In the genomic region with DNA sequence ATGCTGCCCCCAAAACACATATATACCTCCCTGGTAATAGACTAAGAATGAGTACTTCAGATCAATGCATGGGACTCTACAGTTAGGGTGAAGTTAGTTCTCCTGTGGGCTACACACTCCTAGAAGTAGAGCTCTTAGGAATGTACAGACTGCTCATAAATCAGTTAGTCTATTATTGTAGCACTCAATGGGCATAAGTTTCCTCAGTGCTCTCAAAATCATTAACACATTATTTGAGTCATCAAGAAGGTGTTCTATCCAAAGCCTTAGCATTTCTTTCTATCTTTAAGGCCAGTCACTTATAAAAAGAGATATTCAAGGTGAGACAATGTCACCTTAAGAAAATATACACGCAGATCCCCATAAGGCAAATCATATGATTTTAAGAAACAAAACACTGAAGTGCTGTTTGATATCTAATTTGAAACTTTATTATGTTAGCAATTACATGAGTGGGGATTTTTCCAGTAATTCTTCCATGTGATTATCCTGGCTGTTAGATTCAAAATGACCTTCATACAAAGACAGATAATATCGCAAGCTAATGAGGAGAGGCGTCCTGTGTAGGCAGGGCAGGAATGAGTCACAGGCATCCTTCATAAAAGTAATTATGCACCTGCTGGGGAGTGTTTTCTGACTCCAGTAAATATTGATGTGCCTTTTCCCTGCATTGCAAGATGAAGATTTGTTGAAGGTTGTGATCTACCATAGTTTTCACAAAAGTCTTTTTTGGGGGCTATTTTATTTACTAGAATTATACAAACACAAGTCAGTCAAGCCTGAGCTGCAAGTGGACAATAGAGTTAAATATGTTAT, we compare ENCODE assay signal across 16 cellular contexts.
DNase-seq lines count a peak whose midpoint lies in the region; ATAC-seq and TF ChIP-seq lines count a peak whose summit lies in the region.
"Had no signal": no experiment of that assay in that cellular context is flagged by ENCODE, and none has a peak within 500 bp of the region (broad histone marks: within the 10 kb centered on the region; RNA-seq: fewer than 3 reads in every experiment).

No MANE protein-coding gene starts in this region.

- peaks cover 12% of the 10 kb centered on the region for H3K4me1 ChIP-seq in PC-9 (replicated peaks; ENCODE audit: insufficient read depth)

- H3K36me3 ChIP-seq in PC-9 (ENCODE audit: low read depth) = no peaks in the 10 kb centered on the region
- no peaks in the 10 kb centered on the region for H3K36me3 ChIP-seq in kidney epithelial cell (ENCODE audit: control insufficient read depth, insufficient read depth, low read length)
- H3K36me3 ChIP-seq: thoracic aorta had no signal

- intact Hi-C loops in PC-9 (cut with micrococcal nuclease; ENCODE audit: unreplicated experiment) = no loop called here

- H3K4me2 ChIP-seq in PC-9 = peak overlapping the region; percentile 38

- H3F3A ChIP-seq in PC-9 (ENCODE audit: insufficient read depth, low read depth) = no peaks in the 10 kb centered on the region

- H3K4me3 ChIP-seq in PC-9 = no peak overlapping the region
- H3K4me3 ChIP-seq in kidney epithelial cell (ENCODE audit: low read depth, low read length) = no peak overlapping the region
- H3K4me3 ChIP-seq: thoracic aorta had no signal

- no peaks in the 10 kb centered on the region for H4K20me1 ChIP-seq in PC-9 (ENCODE audit: insufficient read depth)

- 0 out of 2 replicates have a peak, but pooled peaks cover 5% of the 10 kb centered on the region for H3K9me2 ChIP-seq in PC-9 (ENCODE audit: insufficient read depth)

- no peak for TF ChIP-seq CTCF in PC-9 (conservative IDR thresholded peaks at IDR 0.05)
- no peak for TF ChIP-seq CTCF in kidney epithelial cell (IDR thresholded peaks at IDR 0.05; ENCODE audit: insufficient read depth, low read length, poor library complexity, severe bottlenecking)

- no peaks in the 10 kb centered on the region for H3K9me3 ChIP-seq in PC-9 (ENCODE audit: insufficient read depth, low read depth)
- H3K9me3 ChIP-seq: thoracic aorta had no signal

- peaks cover 6% of the 10 kb centered on the region in 2 donors for H3K9me3 Mint-ChIP-seq in stimulated activated naive B cell treated with anti-CD40 and anti-IgM and Interleukin-4, amounts not matched to agents 10 μg/mL and 1 μg/mL and 100 μg/mL, for 72 hours
- no peaks in the 10 kb centered on the region for H3K9me3 Mint-ChIP-seq in activated CD8-positive, alpha-beta T cell treated with anti-CD3 and anti-CD28 coated beads, Interleukin-2, amount 10 ng/mL, durations not matched to agents 7 days and 5 days (ENCODE audit: insufficient read depth)

- H3K4me1 Mint-ChIP-seq in stimulated activated naive B cell treated with anti-CD40 and anti-IgM and Interleukin-4, amounts not matched to agents 10 μg/mL and 1 μg/mL and 100 μg/mL, for 72 hours = no peaks in the 10 kb centered on the region
- no peaks in the 10 kb centered on the region for H3K4me1 Mint-ChIP-seq in activated CD8-positive, alpha-beta T cell treated with anti-CD3 and anti-CD28 coated beads, Interleukin-2, amount 10 ng/mL, durations not matched to agents 7 days and 5 days (ENCODE audit: low read depth)
- H3K4me1 Mint-ChIP-seq: naive thymus-derived CD4-positive, alpha-beta T cell had no signal

- H3K27me3 Mint-ChIP-seq in stimulated activated naive B cell treated with anti-CD40 and anti-IgM and Interleukin-4, amounts not matched to agents 10 μg/mL and 1 μg/mL and 100 μg/mL, for 72 hours = peaks cover 24 to 28% of the 10 kb centered on the region in 2 donors
- peaks cover 30% of the 10 kb centered on the region for H3K27me3 Mint-ChIP-seq in activated CD8-positive, alpha-beta T cell treated with anti-CD3 and anti-CD28 coated beads, Interleukin-2, amount 10 ng/mL, durations not matched to agents 7 days and 5 days (ENCODE audit: low read depth)

- in situ Hi-C loops in Caki2 (cut with HindIII; ENCODE audit: low pct_unique_long_range_greater_than_20kb, low sequenced_read_pairs) = no loop called here

- no peak overlapping the region for H2AFZ ChIP-seq in PC-9

- POLR2A ChIA-PET in PC-9 (lab: Charles Lee; ENCODE audit: unreplicated experiment) = interaction anchor here (0.7 kb wide), 1 partner anchor 742 kb away, joined by 3 read pairs; no protein-coding TSS in a partner anchor
- POLR2A ChIA-PET in activated CD8-positive, alpha-beta T cell treated with anti-CD3 and anti-CD28 coated beads, Interleukin-2, amount 10 ng/mL, durations not matched to agents 7 days and 5 days (lab: Charles Lee) = no interaction called here

- no peak overlapping the region for H3K4me3 Mint-ChIP-seq in stimulated activated naive B cell treated with anti-CD40 and anti-IgM and Interleukin-4, amounts not matched to agents 10 μg/mL and 1 μg/mL and 100 μg/mL, for 72 hours
- no peak overlapping the region for H3K4me3 Mint-ChIP-seq in activated CD8-positive, alpha-beta T cell treated with anti-CD3 and anti-CD28 coated beads, Interleukin-2, amount 10 ng/mL, durations not matched to agents 7 days and 5 days
- H3K4me3 Mint-ChIP-seq: naive thymus-derived CD4-positive, alpha-beta T cell had no signal

- H3K27me3 ChIP-seq in PC-9 (ENCODE audit: insufficient read depth, low read depth) (no peaks in the 10 kb centered on the region), kidney epithelial cell (ENCODE audit: control insufficient read depth, insufficient read depth, low read length) (no peaks in the 10 kb centered on the region)

- no TSS peak for BruUV-seq in PC-9 (replicated peaks; lab: Mats Ljungman, UMichigan)

- peak; percentile 45 for DNase-seq in Caki2 (ENCODE audit: low read depth)
- DNase-seq in NCI-H1105 (lab: John Stamatoyannopoulos, UW) = peak; percentile 3
- DNase-seq in PC-9 = peak in 1 of 2 experiments; percentile 52
- peak; percentile 29 for DNase-seq in kidney epithelial cell (ENCODE audit: low read depth)
- DNase-seq in stimulated activated naive B cell treated with anti-CD40 and anti-IgM and Interleukin-4, amounts not matched to agents 10 μg/mL and 1 μg/mL and 100 μg/mL, for 72 hours = no peak
- DNase-seq in NCI-H526 treated with DMSO at 0.1 percent for 48 hours (lab: John Stamatoyannopoulos, UW) = no peak
- DNase-seq in activated CD8-positive, alpha-beta T cell treated with anti-CD3 and anti-CD28 coated beads, Interleukin-2, amount 10 ng/mL, durations not matched to agents 7 days and 5 days = no peak
- DNase-seq: activated CD4-positive, alpha-beta T cell treated with anti-CD3 and anti-CD28 coated beads, Interleukin-2, amount 50 U/mL, for 4 hours; activated naive CD4-positive, alpha-beta T cell treated with anti-CD3 and anti-CD28 coated beads, Interleukin-2, amount 50 U/mL, for 16 hours; cortex of kidney; GF-D8; IMR-90; naive thymus-derived CD4-positive, alpha-beta T cell; NCI-H446 treated with DMSO at 0.1 percent for 48 hours had no signal

- H3K79me2 ChIP-seq in PC-9 (ENCODE audit: low read depth) = no peaks in the 10 kb centered on the region

- no peak overlapping the region for H3K27ac Mint-ChIP-seq in stimulated activated naive B cell treated with anti-CD40 and anti-IgM and Interleukin-4, amounts not matched to agents 10 μg/mL and 1 μg/mL and 100 μg/mL, for 72 hours
- H3K27ac Mint-ChIP-seq in activated CD8-positive, alpha-beta T cell treated with anti-CD3 and anti-CD28 coated beads, Interleukin-2, amount 10 ng/mL, durations not matched to agents 7 days and 5 days = no peak overlapping the region
- H3K27ac Mint-ChIP-seq: naive thymus-derived CD4-positive, alpha-beta T cell had no signal

- H3K27ac ChIP-seq in PC-9 = peak overlapping the region; percentile 17; the same call in 1 of the 2 replicates
- H3K27ac ChIP-seq: thoracic aorta had no signal

- CTCF ChIA-PET in PC-9 (lab: Charles Lee) = no interaction called here
- CTCF ChIA-PET in activated CD8-positive, alpha-beta T cell treated with anti-CD3 and anti-CD28 coated beads, Interleukin-2, amount 10 ng/mL, durations not matched to agents 7 days and 5 days (lab: Charles Lee) = no interaction called here

- no peak for ATAC-seq in GM18517 (IDR thresholded peaks at IDR 0.05; ENCODE audit: unreplicated experiment)
- ATAC-seq in stimulated activated naive B cell treated with anti-CD40 and anti-IgM and Interleukin-4, amounts not matched to agents 10 μg/mL and 1 μg/mL and 100 μg/mL, for 72 hours (replicated peaks) = no peak
- no peak for ATAC-seq in activated CD8-positive, alpha-beta T cell treated with anti-CD3 and anti-CD28 coated beads, Interleukin-2, amount 10 ng/mL, durations not matched to agents 7 days and 5 days
- ATAC-seq: naive thymus-derived CD4-positive, alpha-beta T cell had no signal

- H3K36me3 Mint-ChIP-seq in stimulated activated naive B cell treated with anti-CD40 and anti-IgM and Interleukin-4, amounts not matched to agents 10 μg/mL and 1 μg/mL and 100 μg/mL, for 72 hours = no peaks in the 10 kb centered on the region
- no peaks in the 10 kb centered on the region for H3K36me3 Mint-ChIP-seq in activated CD8-positive, alpha-beta T cell treated with anti-CD3 and anti-CD28 coated beads, Interleukin-2, amount 10 ng/mL, durations not matched to agents 7 days and 5 days (ENCODE audit: low read depth)
- H3K36me3 Mint-ChIP-seq: naive thymus-derived CD4-positive, alpha-beta T cell had no signal

Comparison
In these comparisons a context has a peak if more than half of its experiments do, and no peak if none do; other contexts are left out.
1. DNase-seq: peak in Caki2 (single experiment), NCI-H1105 (single experiment) and kidney epithelial cell (single experiment); none in stimulated activated naive B cell treated with anti-CD40 and anti-IgM and Interleukin-4, amounts not matched to agents 10 μg/mL and 1 μg/mL and 100 μg/mL, for 72 hours (single experiment), NCI-H526 treated with DMSO at 0.1 percent for 48 hours (single experiment) and activated CD8-positive, alpha-beta T cell treated with anti-CD3 and anti-CD28 coated beads, Interleukin-2, amount 10 ng/mL, durations not matched to agents 7 days and 5 days (single experiment).